In genomic region chr7:125834421-125834820, GRCh38 we compare ENCODE assay signal across 2 cellular contexts.
TF ChIP-seq lines count a peak whose summit lies in the region.

No MANE protein-coding gene starts in this region.

TF ChIP-seq in GM23338, 12 proteins besides CTCF, POLR2A, EP300 and RAD21:
- TF ChIP-seq ETS1 (IDR thresholded peaks at IDR 0.05) (no peak), ZNF114 (CRISPR knock-in tag; IDR thresholded peaks at IDR 0.05) (no peak), ZNF331 (CRISPR knock-in tag; IDR thresholded peaks at IDR 0.05; ENCODE audit: low read depth) (no peak), STAT1 (IDR thresholded peaks at IDR 0.05; ENCODE audit: unreplicated experiment) (no peak), REST (IDR thresholded peaks at IDR 0.05; ENCODE audit: unreplicated experiment) (no peak), EZH2phosphoT487 (IDR thresholded peaks at IDR 0.05; ENCODE audit: unreplicated experiment) (no peak), JUNB (IDR thresholded peaks at IDR 0.05; ENCODE audit: unreplicated experiment) (no peak), EZH2 (IDR thresholded peaks at IDR 0.05; ENCODE audit: low read depth, unreplicated experiment) (no peak), NANOG (IDR thresholded peaks at IDR 0.05; ENCODE audit: borderline replicate concordance) (no peak), CREB1 (CRISPR knock-in tag; IDR thresholded peaks at IDR 0.05; ENCODE audit: low read depth) (no peak), POLR2AphosphoS5 (IDR thresholded peaks at IDR 0.05; ENCODE audit: low read depth) (no peak), ZNF462 (CRISPR knock-in tag; IDR thresholded peaks at IDR 0.05) (no peak)

TF ChIP-seq in H1, 55 proteins besides CTCF, POLR2A, EP300 and RAD21 (continued from another document):
- no peak for TF ChIP-seq RFX5 (IDR thresholded peaks at IDR 0.05; ENCODE audit: borderline replicate concordance, low read depth, low read length)
- TF ChIP-seq BACH1 (IDR thresholded peaks at IDR 0.05; ENCODE audit: low read length), result no peak
- no peak for TF ChIP-seq EZH2 (IDR thresholded peaks at IDR 0.05; ENCODE audit: low read depth, low read length, severe bottlenecking)
- no peak for TF ChIP-seq RBBP5 (IDR thresholded peaks at IDR 0.05; ENCODE audit: borderline replicate concordance, low read depth, low read length)
- TF ChIP-seq SUZ12 (IDR thresholded peaks at IDR 0.05; ENCODE audit: low read length), result no peak
- no peak for TF ChIP-seq GABPA (IDR thresholded peaks at IDR 0.05; ENCODE audit: borderline replicate concordance, insufficient read depth, low read length)
- TF ChIP-seq CREB1 (IDR thresholded peaks at IDR 0.05), result no peak
